Comparison of ENCODE assay signal across 8 cellular contexts in genomic region chr1:17335821-17336718, GRCh38. TPM values are rescaled to one million over a fixed set of nuclear protein-coding genes. Genes with fewer than 3 reads are reported as not detected.
A peak's percentile ranks its signal among the peaks of the same experiment; 100 is the strongest.
DNase-seq lines count a peak whose midpoint lies in the region; ATAC-seq and TF ChIP-seq lines count a peak whose summit lies in the region.

No MANE protein-coding gene starts in this region.

- no peak overlapping the region for H3K4ac ChIP-seq in mesendoderm (ENCODE audit: low read depth, low read length)

- no CpG with 5 or more reads among the region's 20 CpGs for WGBS in mesendoderm (ENCODE audit: extremely low coverage, insufficient coverage, low lambda C conversion rate)

- no peaks in the 10 kb centered on the region for H3K4me1 ChIP-seq in A673 (ENCODE audit: insufficient read depth, low read length, poor library complexity, severe bottlenecking)
- H3K4me1 ChIP-seq in mesendoderm (ENCODE audit: control insufficient read depth, low read depth, low read length) = no peaks in the 10 kb centered on the region

- no peak overlapping the region for H2BK120ac ChIP-seq in mesendoderm (ENCODE audit: low read depth, low read length)

- no peak overlapping the region for H3K27ac ChIP-seq in A673 (ENCODE audit: low read depth, low read length, poor library complexity, severe bottlenecking)
- H3K27ac ChIP-seq in mesendoderm (ENCODE audit: low read depth, low read length) = no peak overlapping the region

- CTCF ChIA-PET in A673 (lab: Charles Lee) = interaction anchor here (0.6 to 1.7 kb wide), 3 partner anchors 210 to 1186 kb away, joined by 4 to 6 read pairs (median 4); no protein-coding TSS in a partner anchor

- H3K79me2 ChIP-seq in mesendoderm (ENCODE audit: control insufficient read depth, insufficient read depth, low read length) = no peaks in the 10 kb centered on the region

- DNase-seq in A673 (ENCODE audit: low spot score) (peak; percentile 82), GM13976 (ENCODE audit: low spot score) (peak; percentile 66), NCI-H2227 treated with DMSO at 0.1 percent for 48 hours (lab: John Stamatoyannopoulos, UW) (peak; percentile 67), mesendoderm (peak; percentile 71)
- peak; percentile 52 to 53 for DNase-seq in activated CD4-positive, alpha-beta T cell treated with anti-CD3 and anti-CD28 coated beads, Interleukin-2, amount 50 U/mL, for 4 hours
- DNase-seq in effector CD4-positive, alpha-beta T cell = peak; percentile 47
- peak; percentile 8 to 31 for DNase-seq in stimulated activated CD8-positive, alpha-beta memory T cell treated with anti-CD3 and anti-CD28 coated beads, Interleukin-2, amount 100 ng/mL, for 1 hour (ENCODE audit: low read depth in 2 of 2)

- TF ChIP-seq CTCF in A673 (conservative IDR thresholded peaks at IDR 0.05; ENCODE audit: low read depth, low read length) (peak; percentile 97), GM13976 (IDR thresholded peaks at IDR 0.05; ENCODE audit: borderline replicate concordance, control extremely low read depth, extremely low read depth, insufficient read depth, missing control alignments) (peak; percentile 73)

- no peak overlapping the region for H3K56ac ChIP-seq in mesendoderm (ENCODE audit: low read length)

- H3K4me3 ChIP-seq in A673 (ENCODE audit: low read depth, low read length, poor library complexity, severe bottlenecking) (no peak overlapping the region), mesendoderm (ENCODE audit: low read length) (no peak overlapping the region)

- no peaks in the 10 kb centered on the region for H3K36me3 ChIP-seq in A673 (ENCODE audit: insufficient read depth, low read length, poor library complexity, severe bottlenecking)
- no peaks in the 10 kb centered on the region for H3K36me3 ChIP-seq in mesendoderm (ENCODE audit: control insufficient read depth, insufficient read depth, low read length)

- no peak for ATAC-seq in GM21528 (IDR thresholded peaks at IDR 0.05; ENCODE audit: low FRiP score, unreplicated experiment)

- no peak overlapping the region for H4K8ac ChIP-seq in mesendoderm (ENCODE audit: low read depth, low read length)

- H3K9ac ChIP-seq in mesendoderm (ENCODE audit: low read length) = no peak overlapping the region

- no peak overlapping the region for H4K5ac ChIP-seq in mesendoderm (ENCODE audit: low read length)

- no peaks in the 10 kb centered on the region for H3K79me1 ChIP-seq in mesendoderm (ENCODE audit: low read length)

- H3K27me3 ChIP-seq in A673 (replicated peaks; ENCODE audit: insufficient read depth, low read depth, low read length, poor library complexity) = no peaks in the 10 kb centered on the region
- no peaks in the 10 kb centered on the region for H3K27me3 ChIP-seq in mesendoderm (ENCODE audit: insufficient read depth, low read length, poor library complexity)

- H2BK5ac ChIP-seq in mesendoderm (ENCODE audit: low read length) = no peak overlapping the region

- no TSS peak for BruUV-seq in A673 (replicated peaks; lab: Mats Ljungman, UMichigan)

- intact Hi-C loops in A673 (cut with micrococcal nuclease; ENCODE audit: unreplicated experiment) = loop anchor here (2.0 kb wide), 2 partner anchors 211 to 277 kb away; no protein-coding TSS in a partner anchor

- H3K18ac ChIP-seq in mesendoderm (ENCODE audit: low read length) = no peak overlapping the region

- H3K4me2 ChIP-seq in mesendoderm (ENCODE audit: low read length) = no peak overlapping the region

- POLR2A ChIA-PET in A673 (lab: Charles Lee; ENCODE audit: low non-redundant PET) = no interaction called here

- in situ Hi-C loops in GM13976 (cut with MboI; ENCODE audit: low sequenced_read_pairs, unreplicated experiment) = no loop called here

- H2AK5ac ChIP-seq in mesendoderm (ENCODE audit: low read length) = no peak overlapping the region

- H3K9me3 ChIP-seq in A673 (ENCODE audit: low read depth, low read length, poor library complexity, severe bottlenecking) = no peaks in the 10 kb centered on the region

- H3K23ac ChIP-seq in mesendoderm (ENCODE audit: low read length) = no peak overlapping the region

- H2BK15ac ChIP-seq in mesendoderm (replicated peaks; ENCODE audit: low read depth) = no peak overlapping the region

RNA-seq across cellular contexts. Expression of gene PADI4, which starts 28.1 kb away (rescaled TPM):
- not detected in 2 replicates for total RNA-seq in A673 (2021)
- 0.13 TPM for polyA plus RNA-seq in mesendoderm (2013, experiment 1 of 2)
- 0.07 TPM for polyA plus RNA-seq in mesendoderm (2013, experiment 2 of 2)

RNA-seq across cellular contexts. Expression of gene PADI6, which starts 35.9 kb away (rescaled TPM):
- not detected in 2 replicates for total RNA-seq in A673 (2021)
- polyA plus RNA-seq in mesendoderm (2013, experiment 1 of 2) = not detected
- polyA plus RNA-seq in mesendoderm (2013, experiment 2 of 2) = 0.03 TPM

Comparison
In these comparisons a context has a peak if more than half of its experiments do, and no peak if none do; other contexts are left out.
1. DNase-seq: peak in every context shown above with its lines; median percentile 82 in A673; 71 in mesendoderm; 67 in NCI-H2227 treated with DMSO at 0.1 percent for 48 hours; 66 in GM13976; 52 in activated CD4-positive, alpha-beta T cell treated with anti-CD3 and anti-CD28 coated beads, Interleukin-2, amount 50 U/mL, for 4 hours; 47 in effector CD4-positive, alpha-beta T cell; 20 in stimulated activated CD8-positive, alpha-beta memory T cell treated with anti-CD3 and anti-CD28 coated beads, Interleukin-2, amount 100 ng/mL, for 1 hour.